ENCODE assay signal across 18 cellular contexts in genomic region chr9:7489018-7489417, GRCh38.
DNase-seq lines count a peak whose midpoint lies in the region; ATAC-seq and TF ChIP-seq lines count a peak whose summit lies in the region.
"Had no signal": no experiment of that assay in that cellular context is flagged by ENCODE, and none has a peak within 500 bp of the region (broad histone marks: within the 10 kb centered on the region; RNA-seq: fewer than 3 reads in every experiment).

No MANE protein-coding gene starts in this region.

- no peak overlapping the region for H3K27ac Mint-ChIP-seq in T-cell
- no peak overlapping the region for H3K27ac Mint-ChIP-seq in activated CD8-positive, alpha-beta T cell treated with anti-CD3 and anti-CD28 coated beads, Interleukin-2, amount 10 ng/mL, durations not matched to agents 7 days and 5 days
- H3K27ac Mint-ChIP-seq: CD14-positive monocyte; dendritic cell treated with granulocyte-macrophage colony-stimulating factor and Interleukin-4, amounts not matched to agents 40 ng/mL and 50 ng/mL, for 4 days; naive B cell; stimulated activated memory B cell treated with anti-CD40 and anti-IgM and Interleukin-4, amounts not matched to agents 10 μg/mL and 1 μg/mL and 100 μg/mL, for 72 hours had no signal

- peaks cover 1 to 3% of the 10 kb centered on the region in 2 donors for H3K27me3 Mint-ChIP-seq in T-cell
- H3K27me3 Mint-ChIP-seq in activated CD8-positive, alpha-beta T cell treated with anti-CD3 and anti-CD28 coated beads, Interleukin-2, amount 10 ng/mL, durations not matched to agents 7 days and 5 days (ENCODE audit: low read depth) = peaks cover 5% of the 10 kb centered on the region
- H3K27me3 Mint-ChIP-seq: dendritic cell treated with granulocyte-macrophage colony-stimulating factor and Interleukin-4, amounts not matched to agents 40 ng/mL and 50 ng/mL, for 4 days; naive B cell; stimulated activated memory B cell treated with anti-CD40 and anti-IgM and Interleukin-4, amounts not matched to agents 10 μg/mL and 1 μg/mL and 100 μg/mL, for 72 hours had no signal

- TF ChIP-seq CTCF in right atrium auricular region (IDR thresholded peaks at IDR 0.05) (no peak), transverse colon (IDR thresholded peaks at IDR 0.05) (no peak)

- H3K36me3 Mint-ChIP-seq in T-cell = no peaks in the 10 kb centered on the region
- H3K36me3 Mint-ChIP-seq in activated CD8-positive, alpha-beta T cell treated with anti-CD3 and anti-CD28 coated beads, Interleukin-2, amount 10 ng/mL, durations not matched to agents 7 days and 5 days (ENCODE audit: low read depth) = no peaks in the 10 kb centered on the region
- H3K36me3 Mint-ChIP-seq: CD14-positive monocyte; naive B cell; stimulated activated memory B cell treated with anti-CD40 and anti-IgM and Interleukin-4, amounts not matched to agents 10 μg/mL and 1 μg/mL and 100 μg/mL, for 72 hours had no signal

- DNase-seq in Right ventricle myocardium superior (peak; percentile 61), right atrium auricular region (ENCODE audit: low spot score) (no peak), SJCRH30 (peak; percentile 73 to 86), islet precursor cell (peak; percentile 85), transverse colon (peak; percentile 38), T-cell (no peak)
- DNase-seq in activated CD8-positive, alpha-beta T cell treated with anti-CD3 and anti-CD28 coated beads, Interleukin-2, amount 10 ng/mL, durations not matched to agents 7 days and 5 days = no peak
- no peak for DNase-seq in effector memory CD4-positive, alpha-beta T cell
- DNase-seq: activated CD4-positive, alpha-beta T cell treated with anti-CD3 and anti-CD28 coated beads, Interleukin-2, amount 50 U/mL, for 1 hour; activated CD8-positive, alpha-beta memory T cell treated with anti-CD3 and anti-CD28 coated beads, Interleukin-2, amount 50 U/mL, for 4 hours; activated effector memory CD4-positive, alpha-beta T cell treated with Interleukin-2 at 50 U/mL for 16 hours; GDM1; naive B cell; stimulated activated CD4-positive, alpha-beta T cell treated with anti-CD3 and anti-CD28 coated beads, Interleukin-1b, Interleukin-23, amount 100 ng/mL, for 48 hours; WERI-Rb-1 had no signal

- POLR2A ChIA-PET in T-cell (lab: Charles Lee) = no interaction called here
- POLR2A ChIA-PET in activated CD8-positive, alpha-beta T cell treated with anti-CD3 and anti-CD28 coated beads, Interleukin-2, amount 10 ng/mL, durations not matched to agents 7 days and 5 days (lab: Charles Lee) = no interaction called here

- no peaks in the 10 kb centered on the region for H3K4me1 Mint-ChIP-seq in T-cell
- no peaks in the 10 kb centered on the region for H3K4me1 Mint-ChIP-seq in activated CD8-positive, alpha-beta T cell treated with anti-CD3 and anti-CD28 coated beads, Interleukin-2, amount 10 ng/mL, durations not matched to agents 7 days and 5 days (ENCODE audit: low read depth)
- H3K4me1 Mint-ChIP-seq: CD14-positive monocyte; naive B cell; stimulated activated memory B cell treated with anti-CD40 and anti-IgM and Interleukin-4, amounts not matched to agents 10 μg/mL and 1 μg/mL and 100 μg/mL, for 72 hours had no signal

- no peaks in the 10 kb centered on the region for H3K9me3 Mint-ChIP-seq in T-cell
- H3K9me3 Mint-ChIP-seq in activated CD8-positive, alpha-beta T cell treated with anti-CD3 and anti-CD28 coated beads, Interleukin-2, amount 10 ng/mL, durations not matched to agents 7 days and 5 days (ENCODE audit: insufficient read depth) = no peaks in the 10 kb centered on the region
- H3K9me3 Mint-ChIP-seq: dendritic cell treated with granulocyte-macrophage colony-stimulating factor and Interleukin-4, amounts not matched to agents 40 ng/mL and 50 ng/mL, for 4 days; stimulated activated memory B cell treated with anti-CD40 and anti-IgM and Interleukin-4, amounts not matched to agents 10 μg/mL and 1 μg/mL and 100 μg/mL, for 72 hours had no signal

- in situ Hi-C loops in transverse colon (cut with MboI; ENCODE audit: low pct_ligation_motif_present in 1 of 4, low pct_unique_long_range_greater_than_20kb in 1 of 4, low sequenced_read_pairs in 3 of 4) = no loop called here

- no peak for TF ChIP-seq EP300 in transverse colon (IDR thresholded peaks at IDR 0.05; ENCODE audit: low read depth)

- H3K4me1 ChIP-seq in right atrium auricular region = no peaks in the 10 kb centered on the region
- peaks cover 18% of the 10 kb centered on the region for H3K4me1 ChIP-seq in SJCRH30
- H3K4me1 ChIP-seq in transverse colon = peaks cover 0 to 29% (median 16%) of the 10 kb centered on the region in 4 donors
- no peaks in the 10 kb centered on the region for H3K4me1 ChIP-seq in effector memory CD4-positive, alpha-beta T cell (ENCODE audit: control insufficient read depth, insufficient read depth, low read length, poor library complexity, severe bottlenecking)

- H3K27me3 ChIP-seq in right atrium auricular region (no peaks in the 10 kb centered on the region), SJCRH30 (no peaks in the 10 kb centered on the region), transverse colon (no peaks in the 10 kb centered on the region)
- H3K27me3 ChIP-seq in effector memory CD4-positive, alpha-beta T cell (replicated peaks; ENCODE audit: control insufficient read depth, insufficient read depth, low read length, poor library complexity, severe bottlenecking) = no peaks in the 10 kb centered on the region

- 26 to 40% methylated on average over 1 to 2 of the region's 2 CpGs for WGBS in transverse colon (ENCODE audit: low coverage in 1 of 2), 2 donors

- no peaks in the 10 kb centered on the region for H3K9me3 ChIP-seq in right atrium auricular region
- H3K9me3 ChIP-seq in SJCRH30 (replicated peaks) = no peaks in the 10 kb centered on the region
- H3K9me3 ChIP-seq in transverse colon = no peaks in the 10 kb centered on the region
- H3K9me3 ChIP-seq in effector memory CD4-positive, alpha-beta T cell (ENCODE audit: control insufficient read depth, low read length) = no peaks in the 10 kb centered on the region

- H3K36me3 ChIP-seq in right atrium auricular region = no peaks in the 10 kb centered on the region
- no peaks in the 10 kb centered on the region for H3K36me3 ChIP-seq in SJCRH30
- no peaks in the 10 kb centered on the region for H3K36me3 ChIP-seq in transverse colon
- H3K36me3 ChIP-seq in effector memory CD4-positive, alpha-beta T cell (ENCODE audit: control insufficient read depth, insufficient read depth, low read length) = no peaks in the 10 kb centered on the region
- H3K36me3 ChIP-seq: WERI-Rb-1 had no signal

- no peak for TF ChIP-seq POLR2A in transverse colon (IDR thresholded peaks at IDR 0.05)

- H3K4me3 ChIP-seq in right atrium auricular region (no peak overlapping the region), SJCRH30 (no peak overlapping the region), transverse colon (no peak overlapping the region)
- no peak overlapping the region for H3K4me3 ChIP-seq in effector memory CD4-positive, alpha-beta T cell (ENCODE audit: insufficient read depth, low read depth, low read length, poor library complexity, severe bottlenecking)

- intact Hi-C loops in Right ventricle myocardium superior (cut with DNase I) (no loop called here), transverse colon (cut with DNase I; ENCODE audit: low total_unique reads) (no loop called here)

- ATAC-seq in Right ventricle myocardium superior (ENCODE audit: poor library complexity) (peak; percentile 85), T-cell (replicated peaks in 1 of 4) (no peak)
- ATAC-seq in activated CD8-positive, alpha-beta T cell treated with anti-CD3 and anti-CD28 coated beads, Interleukin-2, amount 10 ng/mL, durations not matched to agents 7 days and 5 days = no peak
- ATAC-seq: stimulated activated memory B cell treated with anti-CD40 and anti-IgM and Interleukin-4, amounts not matched to agents 10 μg/mL and 1 μg/mL and 100 μg/mL, for 72 hours had no signal

- H3K27ac ChIP-seq in right atrium auricular region (no peak overlapping the region), SJCRH30 (peak overlapping the region; percentile 31), transverse colon (peak overlapping the region in 1 of 4 donors; percentile 59)
- no peak overlapping the region for H3K27ac ChIP-seq in effector memory CD4-positive, alpha-beta T cell (ENCODE audit: insufficient read depth, low read length, poor library complexity, severe bottlenecking)
- H3K27ac ChIP-seq: WERI-Rb-1 had no signal

- no peak overlapping the region for H3K4me3 Mint-ChIP-seq in T-cell
- H3K4me3 Mint-ChIP-seq in activated CD8-positive, alpha-beta T cell treated with anti-CD3 and anti-CD28 coated beads, Interleukin-2, amount 10 ng/mL, durations not matched to agents 7 days and 5 days = no peak overlapping the region
- H3K4me3 Mint-ChIP-seq: CD14-positive monocyte; dendritic cell treated with granulocyte-macrophage colony-stimulating factor and Interleukin-4, amounts not matched to agents 40 ng/mL and 50 ng/mL, for 4 days; naive B cell; stimulated activated memory B cell treated with anti-CD40 and anti-IgM and Interleukin-4, amounts not matched to agents 10 μg/mL and 1 μg/mL and 100 μg/mL, for 72 hours had no signal

- CTCF ChIA-PET in T-cell (lab: Charles Lee) = no interaction called here
- CTCF ChIA-PET in activated CD8-positive, alpha-beta T cell treated with anti-CD3 and anti-CD28 coated beads, Interleukin-2, amount 10 ng/mL, durations not matched to agents 7 days and 5 days (lab: Charles Lee) = no interaction called here

Comparison
In these comparisons a context has a peak if more than half of its experiments do, and no peak if none do; other contexts are left out.
1. DNase-seq: peak in Right ventricle myocardium superior (single experiment), SJCRH30 (2 of 2), islet precursor cell (single experiment) and transverse colon (single experiment); none in right atrium auricular region (single experiment), T-cell (0 of 34), activated CD8-positive, alpha-beta T cell treated with anti-CD3 and anti-CD28 coated beads, Interleukin-2, amount 10 ng/mL, durations not matched to agents 7 days and 5 days (single experiment) and effector memory CD4-positive, alpha-beta T cell (0 of 3).